33 cellular contexts compared by ENCODE assay signal in the genomic region with DNA sequence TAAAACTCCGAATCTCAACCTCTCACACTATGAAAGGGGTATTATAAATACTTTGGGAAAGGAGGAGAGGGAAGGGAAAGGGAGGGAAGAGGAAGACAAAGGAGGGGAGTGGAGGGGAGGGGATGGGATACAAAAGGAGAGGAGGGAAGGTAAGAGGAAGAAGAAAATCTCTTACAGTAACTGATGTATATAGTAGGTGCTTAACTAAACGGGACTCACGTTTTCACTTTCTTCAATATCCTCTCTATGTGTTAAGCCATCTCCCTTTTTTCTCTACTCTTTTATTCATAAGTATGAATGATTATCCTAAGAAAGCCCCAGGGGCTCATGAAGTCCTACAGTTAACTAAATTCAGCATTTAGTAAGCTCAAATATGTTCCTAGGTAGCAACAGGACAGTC.
DNase-seq lines count a peak whose midpoint lies in the region; ATAC-seq, FAIRE-seq and TF ChIP-seq lines count a peak whose summit lies in the region.
"Had no signal": no experiment of that assay in that cellular context is flagged by ENCODE, and none has a peak within 500 bp of the region (broad histone marks: within the 10 kb centered on the region; RNA-seq: fewer than 3 reads in every experiment).

No MANE protein-coding gene starts in this region.

- H3K9me3 ChIP-seq in HepG2 (ENCODE audit: low read length) (peaks cover 57% of the 10 kb centered on the region), right lobe of liver (no peaks in the 10 kb centered on the region), HEK293 (ENCODE audit: control insufficient read depth, insufficient read depth, low read depth, low read length) (no peaks in the 10 kb centered on the region), K562 (replicated peaks; ENCODE audit: control insufficient read depth, insufficient read depth, low read depth, low read length) (peaks cover 5% of the 10 kb centered on the region; the same call in 1 of the 2 replicates), A673 (ENCODE audit: low read depth, low read length, poor library complexity, severe bottlenecking) (peaks cover 15% of the 10 kb centered on the region)
- H3K9me3 ChIP-seq: A549, BE2C, BLaER1, Caco-2 had no signal

- H3K27me3 ChIP-seq in HepG2 (ENCODE audit: control insufficient read depth in 1 of 2, insufficient read depth in 2 of 2, low read length in 2 of 2) (no peaks in the 10 kb centered on the region), right lobe of liver (no peaks in the 10 kb centered on the region), K562 (ENCODE audit: control insufficient read depth in 2 of 2, insufficient read depth in 2 of 2, low read length in 2 of 2) (no peaks in the 10 kb centered on the region), A673 (replicated peaks; ENCODE audit: insufficient read depth, low read depth, low read length, poor library complexity) (no peaks in the 10 kb centered on the region)
- H3K27me3 ChIP-seq: BE2C; BLaER1; BLaER1 treated with 17β-estradiol and CSF1 and Interleukin-3, amounts not matched to agents 10 nM and 100 nM had no signal

- DNase-seq in HepG2 (ENCODE audit: low spot score) (no peak), right lobe of liver (no peak), K562 (ENCODE audit: extremely low read depth in 1 of 4, low spot score in 3 of 4) (no peak), left ventricle myocardium superior (no peak), A673 (ENCODE audit: low spot score) (no peak)
- DNase-seq: 8988T; ACHN; AML-193; BE2C; C1 segment of cervical spinal cord; Caco-2; Calu3; CD4-positive, alpha-beta memory T cell; CD4-positive, alpha-beta T cell; CD4-positive, CD25-positive, alpha-beta regulatory T cell; CD8-positive, alpha-beta memory T cell; CD8-positive, alpha-beta T cell; COR-L47; DMS 273 treated with DMSO at 0.1 percent for 48 hours; DMS153; DMS53; DMS79; DMS79 treated with DMSO at 0.1 percent for 48 hours; DND-41; EL had no signal

- H3K27ac ChIP-seq in HepG2 (ENCODE audit: extremely low read length, insufficient read depth, low read length) (no peak overlapping the region), right lobe of liver (no peak overlapping the region), HEK293 (ENCODE audit: extremely low read depth, low read depth, low read length) (no peak overlapping the region), K562 (ENCODE audit: extremely low read depth, low read depth, low read length) (no peak overlapping the region), A673 (ENCODE audit: low read depth, low read length, poor library complexity, severe bottlenecking) (no peak overlapping the region)
- H3K27ac ChIP-seq: 22Rv1; A549; BLaER1; BLaER1 treated with 17β-estradiol and CSF1 and Interleukin-3, amounts not matched to agents 10 nM and 100 nM; C4-2B had no signal

- H3K79me2 ChIP-seq in HepG2 (ENCODE audit: insufficient read depth, low read length) (no peaks in the 10 kb centered on the region), K562 (ENCODE audit: control insufficient read depth, insufficient read depth, low read length) (no peaks in the 10 kb centered on the region)

- H2AFZ ChIP-seq in HepG2 (ENCODE audit: low read length), result no peak overlapping the region
- no peak overlapping the region for H2AFZ ChIP-seq in K562 (ENCODE audit: low read depth, low read length)

- CTCF ChIA-PET in HepG2 (lab: Yijun Ruan, JAX; ENCODE audit: low intra/inter-chr PET ratio, low total read pairs) (no interaction called here), HEK293 (lab: Yijun Ruan, JAX) (interaction anchor here (1.2 kb wide), 1 partner anchor 9 kb away, joined by 4 read pairs; no protein-coding TSS in a partner anchor), K562 (lab: Yijun Ruan, JAX; ENCODE audit: low intra/inter-chr PET ratio) (no interaction called here), A673 (lab: Charles Lee) (no interaction called here)

- TF ChIP-seq CTCF in HepG2 (CRISPR knock-in tag; IDR thresholded peaks at IDR 0.05), result no peak
- TF ChIP-seq CTCF in right lobe of liver (IDR thresholded peaks at IDR 0.05), result no peak
- TF ChIP-seq CTCF in HEK293 (tag by site-specific recombination; IDR thresholded peaks at IDR 0.05), result no peak
- no peak for TF ChIP-seq CTCF in K562 (IDR thresholded peaks at IDR 0.05 in 2 of 3, conservative IDR thresholded peaks at IDR 0.05 in 1 of 3; ENCODE audit: insufficient read depth in 2 of 3, low read depth in 1 of 3, low read length in 3 of 3)
- no peak for TF ChIP-seq CTCF in A673 (conservative IDR thresholded peaks at IDR 0.05; ENCODE audit: low read depth, low read length)

- H3K4me3 ChIP-seq in HepG2 (replicated peaks in 1 of 3; ENCODE audit: insufficient read depth in 1 of 3, low read depth in 2 of 3, low read length in 3 of 3), result no peak overlapping the region
- no peak overlapping the region for H3K4me3 ChIP-seq in right lobe of liver
- no peak overlapping the region for H3K4me3 ChIP-seq in HEK293 (ENCODE audit: low read depth, low read length)
- no peak overlapping the region for H3K4me3 ChIP-seq in K562
- no peak overlapping the region for H3K4me3 ChIP-seq in A673 (ENCODE audit: low read depth, low read length, poor library complexity, severe bottlenecking)
- H3K4me3 ChIP-seq: A549; BLaER1; BLaER1 treated with 17β-estradiol and CSF1 and Interleukin-3, amounts not matched to agents 10 nM and 100 nM had no signal

- no peak for TF ChIP-seq RAD21 in HepG2 (CRISPR knock-in tag; IDR thresholded peaks at IDR 0.05)
- TF ChIP-seq RAD21 in K562 (CRISPR knock-in tag; conservative IDR thresholded peaks at IDR 0.05 in 1 of 2, IDR thresholded peaks at IDR 0.05 in 1 of 2), result no peak

- in situ Hi-C loops in HepG2 (cut with HindIII; ENCODE audit: extremely low pct_ligation_motif_present, low pct_unique_long_range_greater_than_20kb), result no loop called here
- in situ Hi-C loops in K562 (cut with MboI), result no loop called here

- intact Hi-C loops in HepG2 (cut with micrococcal nuclease; ENCODE audit: unreplicated experiment) (no loop called here), right lobe of liver (cut with DNase I) (no loop called here), K562 (cut with micrococcal nuclease) (no loop called here), left ventricle myocardium superior (cut with micrococcal nuclease) (no loop called here), A673 (cut with micrococcal nuclease; ENCODE audit: unreplicated experiment) (loop anchor here (5.0 to 10.0 kb wide), 2 partner anchors 724 to 1236 kb away; no protein-coding TSS in a partner anchor)

- no peaks in the 10 kb centered on the region for H4K20me1 ChIP-seq in HepG2 (ENCODE audit: insufficient read depth, low read length)
- H4K20me1 ChIP-seq in K562 (replicated peaks; ENCODE audit: control insufficient read depth, insufficient read depth, low read length), result no peaks in the 10 kb centered on the region
- H4K20me1 ChIP-seq: BLaER1; BLaER1 treated with 17β-estradiol and CSF1 and Interleukin-3, amounts not matched to agents 10 nM and 100 nM had no signal

- H3K9ac ChIP-seq in HepG2 (ENCODE audit: insufficient read depth, low read depth, low read length) (no peak overlapping the region), K562 (ENCODE audit: insufficient read depth in 1 of 2, low read depth in 2 of 2, low read length in 2 of 2) (no peak overlapping the region)
- H3K9ac ChIP-seq: BLaER1; BLaER1 treated with 17β-estradiol and CSF1 and Interleukin-3, amounts not matched to agents 10 nM and 100 nM had no signal

- BruUV-seq in HepG2 (replicated peaks; lab: Mats Ljungman, UMichigan) (no TSS peak), K562 (replicated peaks; lab: Mats Ljungman, UMichigan) (no TSS peak), A673 (replicated peaks; lab: Mats Ljungman, UMichigan) (no TSS peak)

- FAIRE-seq in HepG2 (lab: Jason Lieb, UNC) (no peak), K562 (lab: Jason Lieb, UNC) (no peak)
- FAIRE-seq: A204.1, D721Med had no signal

- no peaks in the 10 kb centered on the region for H3K9me1 ChIP-seq in K562 (ENCODE audit: control insufficient read depth, insufficient read depth, low read length)

- TF ChIP-seq EP300 in HepG2 (IDR thresholded peaks at IDR 0.05; ENCODE audit: low read depth in 2 of 2, low read length in 2 of 2), result no peak
- no peak for TF ChIP-seq EP300 in HepG2 (CRISPR knock-in tag; IDR thresholded peaks at IDR 0.05; ENCODE audit: borderline replicate concordance)
- TF ChIP-seq EP300 in K562 (IDR thresholded peaks at IDR 0.05; ENCODE audit: low read length), result no peak

- H3K36me3 ChIP-seq in HepG2 (replicated peaks in 1 of 2; ENCODE audit: control insufficient read depth in 1 of 2, insufficient read depth in 2 of 2, low read length in 2 of 2) (no peaks in the 10 kb centered on the region), right lobe of liver (no peaks in the 10 kb centered on the region), HEK293 (ENCODE audit: control insufficient read depth in 2 of 2, insufficient read depth in 1 of 2, low read length in 2 of 2) (no peaks in the 10 kb centered on the region), K562 (ENCODE audit: control insufficient read depth, insufficient read depth, low read length) (no peaks in the 10 kb centered on the region; the same call in 2 of the 3 replicates), A673 (ENCODE audit: insufficient read depth, low read length, poor library complexity, severe bottlenecking) (no peaks in the 10 kb centered on the region)
- H3K36me3 ChIP-seq: BE2C; BLaER1; BLaER1 treated with 17β-estradiol and CSF1 and Interleukin-3, amounts not matched to agents 10 nM and 100 nM had no signal

- POLR2A ChIA-PET in HepG2 (lab: Yijun Ruan, JAX) (no interaction called here), HEK293 (lab: Yijun Ruan, JAX) (no interaction called here), K562 (lab: Yijun Ruan, JAX) (interaction anchor here (2.1 kb wide), 1 partner anchor 10 kb away, joined by 4 read pairs; no protein-coding TSS in a partner anchor), A673 (lab: Charles Lee; ENCODE audit: low non-redundant PET) (no interaction called here)

- TF ChIP-seq POLR2A in HepG2 (IDR thresholded peaks at IDR 0.05; ENCODE audit: insufficient read depth in 1 of 2, low read depth in 2 of 2, low read length in 2 of 2), result no peak
- TF ChIP-seq POLR2A in right lobe of liver (IDR thresholded peaks at IDR 0.05), result no peak
- TF ChIP-seq POLR2A in K562 (conservative IDR thresholded peaks at IDR 0.05), result no peak

- ATAC-seq in HepG2 (no peak), right lobe of liver (no peak), K562 (no peak), left ventricle myocardium superior (no peak)
- ATAC-seq: A549; CD8-positive, alpha-beta T cell had no signal

- 0% methylated on average over 3 of the region's 3 CpGs for WGBS in HepG2 (ENCODE audit: low lambda C conversion rate)
- 84% methylated on average over 3 of the region's 3 CpGs for WGBS in right lobe of liver (ENCODE audit: insufficient coverage, low coverage, low lambda C conversion rate, missing lambda C conversion rate)
- WGBS in K562 (ENCODE audit: insufficient coverage, low coverage, missing lambda C conversion rate), result 37% methylated on average over 3 of the region's 3 CpGs

- H3K4me1 ChIP-seq in HepG2 (ENCODE audit: insufficient read depth, low read length) (no peaks in the 10 kb centered on the region), right lobe of liver (peaks cover 0 to 17% (median 2%) of the 10 kb centered on the region in 4 donors), HEK293 (ENCODE audit: control insufficient read depth, insufficient read depth, low read length) (peaks cover 8% of the 10 kb centered on the region; the same call in 1 of the 2 replicates), K562 (replicated peaks in 1 of 2; ENCODE audit: control insufficient read depth in 2 of 2, insufficient read depth in 2 of 2, low read length in 2 of 2) (no peaks in the 10 kb centered on the region), A673 (ENCODE audit: insufficient read depth, low read length, poor library complexity, severe bottlenecking) (peaks cover 30% of the 10 kb centered on the region)
- H3K4me1 ChIP-seq: A549, BE2C, Caco-2 had no signal

- no peak overlapping the region for H3K4me2 ChIP-seq in HepG2 (ENCODE audit: low read depth, low read length)
- H3K4me2 ChIP-seq in K562 (ENCODE audit: insufficient read depth, low read length), result no peak overlapping the region
- H3K4me2 ChIP-seq: A549; BLaER1; BLaER1 treated with 17β-estradiol and CSF1 and Interleukin-3, amounts not matched to agents 10 nM and 100 nM had no signal
